Comparison of ENCODE assay signal across 9 cellular contexts in the genomic region with DNA sequence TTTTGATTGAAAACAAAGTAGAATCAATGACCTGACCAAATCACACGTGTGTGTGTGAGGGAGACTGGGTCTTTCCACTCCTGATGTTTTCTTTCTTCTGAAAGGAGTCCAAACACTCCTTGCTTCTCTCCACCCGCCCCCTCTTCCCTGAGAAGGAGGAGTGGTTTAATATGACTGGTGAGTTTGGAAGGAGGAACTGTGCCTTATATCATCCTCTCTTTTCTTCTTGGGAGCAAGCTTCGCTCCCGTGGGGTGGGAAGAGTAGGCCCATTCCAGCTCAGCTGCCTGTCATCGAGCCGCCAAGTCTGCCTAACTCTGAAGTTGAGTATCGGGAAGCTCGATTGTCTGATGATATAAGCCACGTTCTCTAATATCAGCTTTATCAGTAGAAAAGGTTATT.
A peak's percentile ranks its signal among the peaks of the same experiment; 100 is the strongest.
DNase-seq lines count a peak whose midpoint lies in the region; FAIRE-seq and TF ChIP-seq lines count a peak whose summit lies in the region.
"Had no signal": no experiment of that assay in that cellular context is flagged by ENCODE, and none has a peak within 500 bp of the region (broad histone marks: within the 10 kb centered on the region; RNA-seq: fewer than 3 reads in every experiment).

No MANE protein-coding gene starts in this region.

- peaks cover 3% of the 10 kb centered on the region for H3K36me3 Mint-ChIP-seq in astrocyte (ENCODE audit: low read depth, unreplicated experiment)
- H3K36me3 Mint-ChIP-seq in CD4-positive, alpha-beta memory T cell, result no peaks in the 10 kb centered on the region

- H3K4me3 Mint-ChIP-seq in astrocyte (ENCODE audit: unreplicated experiment), result peak overlapping the region; percentile 31
- no peak overlapping the region for H3K4me3 Mint-ChIP-seq in CD4-positive, alpha-beta memory T cell
- H3K4me3 Mint-ChIP-seq: activated naive CD8-positive, alpha-beta T cell treated with anti-CD3 and anti-CD28 coated beads, Interleukin-2, amount 10 ng/mL, durations not matched to agents 7 days and 5 days had no signal

- H3K27me3 ChIP-seq in astrocyte (ENCODE audit: insufficient read depth, low read length), result no peaks in the 10 kb centered on the region
- H3K27me3 ChIP-seq in left ventricle myocardium inferior (ENCODE audit: low read depth), result no peaks in the 10 kb centered on the region
- no peaks in the 10 kb centered on the region for H3K27me3 ChIP-seq in parathyroid adenoma (ENCODE audit: control insufficient read depth, insufficient read depth, low read length)
- H3K27me3 ChIP-seq in vagina, result no peaks in the 10 kb centered on the region
- no peaks in the 10 kb centered on the region for H3K27me3 ChIP-seq in CD4-positive, alpha-beta memory T cell (ENCODE audit: insufficient read depth, low read length)

- no peak overlapping the region for H3K4me3 ChIP-seq in astrocyte (ENCODE audit: insufficient read depth, low read depth, low read length)
- H3K4me3 ChIP-seq in left ventricle myocardium inferior, result no peak overlapping the region
- H3K4me3 ChIP-seq in parathyroid adenoma (ENCODE audit: low read depth, low read length), result peak overlapping the region; percentile 15
- H3K4me3 ChIP-seq in vagina, result no peak overlapping the region
- no peak overlapping the region for H3K4me3 ChIP-seq in CD4-positive, alpha-beta memory T cell (ENCODE audit: low read length in 2 of 2)

- peaks cover 53% of the 10 kb centered on the region for H3K4me1 Mint-ChIP-seq in astrocyte (ENCODE audit: low read depth, unreplicated experiment)
- peaks cover 0 to 7% (median 4%) of the 10 kb centered on the region in 4 donors for H3K4me1 Mint-ChIP-seq in CD4-positive, alpha-beta memory T cell

- no peaks in the 10 kb centered on the region for H3K79me2 ChIP-seq in astrocyte (ENCODE audit: insufficient read depth, low read length)
- H3K79me2 ChIP-seq in parathyroid adenoma, result no peaks in the 10 kb centered on the region

- no peak for FAIRE-seq in astrocyte (lab: Jason Lieb, UNC)

- DNase-seq in astrocyte (ENCODE audit: low read depth), result peak; percentile 41
- DNase-seq in left ventricle myocardium inferior, result no peak
- DNase-seq in vagina (ENCODE audit: extremely low spot score in 2 of 2), result no peak
- no peak for DNase-seq in NCI-H2081 (lab: John Stamatoyannopoulos, UW)
- no peak for DNase-seq in CD4-positive, alpha-beta memory T cell
- no peak for DNase-seq in stimulated activated CD4-positive, alpha-beta T cell treated with anti-CD3 and anti-CD28 coated beads, Interleukin-2, amount 100 ng/mL, for 24 hours
- DNase-seq: activated naive CD8-positive, alpha-beta T cell treated with anti-CD3 and anti-CD28 coated beads, Interleukin-2, amount 10 ng/mL, durations not matched to agents 7 days and 5 days; NCI-H2029 treated with DMSO at 0.1 percent for 48 hours had no signal

- H3K27ac Mint-ChIP-seq in astrocyte (ENCODE audit: unreplicated experiment), result peak overlapping the region; percentile 99
- peak overlapping the region in 1 of 7 donors; percentile 49 for H3K27ac Mint-ChIP-seq in CD4-positive, alpha-beta memory T cell

- POLR2A ChIA-PET in CD4-positive, alpha-beta memory T cell (lab: Charles Lee; ENCODE audit: partially characterized antibody), result interaction anchor here (1.3 to 1.5 kb wide), 2 partner anchors 66 to 98 kb away, joined by 3 to 5 read pairs; no protein-coding TSS in a partner anchor

- H3K4me2 ChIP-seq in astrocyte (ENCODE audit: low read length), result peak overlapping the region; percentile 68
- H3K4me2 ChIP-seq in parathyroid adenoma (ENCODE audit: low read length), result peak overlapping the region; percentile 41

- no peak for TF ChIP-seq POLR2A in vagina (IDR thresholded peaks at IDR 0.05)

- H3K27me3 Mint-ChIP-seq in astrocyte (ENCODE audit: low read depth, unreplicated experiment), result no peaks in the 10 kb centered on the region
- peaks cover 3 to 5% of the 10 kb centered on the region in 2 donors for H3K27me3 Mint-ChIP-seq in CD4-positive, alpha-beta memory T cell

- H3K9me3 ChIP-seq in astrocyte (ENCODE audit: insufficient read depth, low read depth, low read length), result peaks cover 5% of the 10 kb centered on the region
- peaks cover 6% of the 10 kb centered on the region for H3K9me3 ChIP-seq in left ventricle myocardium inferior (replicated peaks)
- no peaks in the 10 kb centered on the region for H3K9me3 ChIP-seq in parathyroid adenoma (ENCODE audit: control insufficient read depth, low read length)
- H3K9me3 ChIP-seq in vagina, result no peaks in the 10 kb centered on the region
- no peaks in the 10 kb centered on the region for H3K9me3 ChIP-seq in CD4-positive, alpha-beta memory T cell (ENCODE audit: control insufficient read depth in 1 of 2, low read length in 2 of 2)

- peaks cover 27% of the 10 kb centered on the region for H3K4me1 ChIP-seq in astrocyte (ENCODE audit: insufficient read depth, low read length)
- peaks cover 63% of the 10 kb centered on the region for H3K4me1 ChIP-seq in left ventricle myocardium inferior
- H3K4me1 ChIP-seq in parathyroid adenoma, result peaks cover 71% of the 10 kb centered on the region
- H3K4me1 ChIP-seq in vagina, result peaks cover 60% of the 10 kb centered on the region
- peaks cover 6% of the 10 kb centered on the region for H3K4me1 ChIP-seq in CD4-positive, alpha-beta memory T cell (ENCODE audit: insufficient read depth, low read length)

- TF ChIP-seq CTCF in astrocyte (IDR thresholded peaks at IDR 0.05; ENCODE audit: insufficient read depth, low read depth, low read length), result no peak
- TF ChIP-seq CTCF in left ventricle myocardium inferior (IDR thresholded peaks at IDR 0.05; ENCODE audit: borderline replicate concordance), result no peak
- no peak for TF ChIP-seq CTCF in parathyroid adenoma (IDR thresholded peaks at IDR 0.05)
- TF ChIP-seq CTCF in vagina (IDR thresholded peaks at IDR 0.05), result no peak

- no peaks in the 10 kb centered on the region for H4K20me1 ChIP-seq in astrocyte (ENCODE audit: insufficient read depth, low read length)

- H3K27ac ChIP-seq in astrocyte (ENCODE audit: low read depth, low read length) (peak overlapping the region; percentile 51), left ventricle myocardium inferior (replicated peaks) (peak overlapping the region; percentile 95), parathyroid adenoma (peak overlapping the region; percentile 86), vagina (peak overlapping the region; percentile 83)
- no peak overlapping the region for H3K27ac ChIP-seq in CD4-positive, alpha-beta memory T cell (ENCODE audit: low read depth, low read length)

- CTCF ChIA-PET in CD4-positive, alpha-beta memory T cell (lab: Charles Lee; ENCODE audit: partially characterized antibody), result interaction anchor here (0.9 to 24.3 kb wide), 7 partner anchors 12 to 113 kb away, joined by 3 to 500 read pairs (median 10); no protein-coding TSS in a partner anchor

- H3K36me3 ChIP-seq in astrocyte (ENCODE audit: insufficient read depth, low read length), result no peaks in the 10 kb centered on the region
- no peaks in the 10 kb centered on the region for H3K36me3 ChIP-seq in left ventricle myocardium inferior
- no peaks in the 10 kb centered on the region for H3K36me3 ChIP-seq in parathyroid adenoma (ENCODE audit: control insufficient read depth, insufficient read depth, low read length)
- H3K36me3 ChIP-seq in vagina, result no peaks in the 10 kb centered on the region
- H3K36me3 ChIP-seq in CD4-positive, alpha-beta memory T cell (ENCODE audit: insufficient read depth, low read length), result no peaks in the 10 kb centered on the region

- peaks cover 5% of the 10 kb centered on the region for H3K9me3 Mint-ChIP-seq in astrocyte (ENCODE audit: unreplicated experiment)
- peaks cover 0 to 10% (median 5%) of the 10 kb centered on the region in 8 donors for H3K9me3 Mint-ChIP-seq in CD4-positive, alpha-beta memory T cell

- H2AFZ ChIP-seq in astrocyte (ENCODE audit: low read depth, low read length) (peak overlapping the region; percentile 22), parathyroid adenoma (peak overlapping the region; percentile 59)

- H3K9ac ChIP-seq in astrocyte (ENCODE audit: low read length) (peak overlapping the region; percentile 46), parathyroid adenoma (no peak overlapping the region)

- intact Hi-C loops in left ventricle myocardium inferior (cut with micrococcal nuclease) (no loop called here), vagina (cut with DNase I) (loop anchor here (5.0 to 10.0 kb wide), 2 partner anchors 53 to 96 kb away; a partner anchor contains a TSS)
- intact Hi-C loops in CD4-positive, alpha-beta memory T cell (cut with micrococcal nuclease), result loop anchor here (1.0 kb wide), 1 partner anchor 12 kb away; no protein-coding TSS in a partner anchor
